In genomic region chr1:94940738-94941137, GRCh38 we compare ENCODE assay signal across 21 cellular contexts.
"Had no signal": no experiment of that assay in that cellular context is flagged by ENCODE, and none has a peak within 500 bp of the region (broad histone marks: within the 10 kb centered on the region; RNA-seq: fewer than 3 reads in every experiment).

No MANE protein-coding gene starts in this region.

- H3K27me3 ChIP-seq: SJSA1 had no signal

- DNase-seq: IMR-90, Karpas-422, KG1, MM.1S, NCI-H1092 treated with DMSO at 0.1 percent for 48 hours, NCI-H1436, NCI-H187, NCI-H2029, NCI-H2081 treated with DMSO at 0.1 percent for 48 hours, NCI-H2171, NCI-H226, NCI-H446, NCI-H510A, NCI-H524 treated with DMSO at 0.1 percent for 48 hours, NCI-H69, NCI-H774, Right ventricle myocardium superior, RPMI8226, SIG-M5 had no signal

- H3K4me3 ChIP-seq: SJSA1, SK-N-MC had no signal

- H3K27ac ChIP-seq: SJSA1, SK-N-MC had no signal

- H3K36me3 ChIP-seq: SJSA1 had no signal

- H3K9me3 ChIP-seq: SJSA1 had no signal
